In genomic region chr3:147409143-147410121, GRCh38 we compare ENCODE assay signal across 10 cellular contexts. TPM values are rescaled to one million over a fixed set of nuclear protein-coding genes. Genes with fewer than 3 reads are reported as not detected.
DNase-seq lines count a peak whose midpoint lies in the region; ATAC-seq and TF ChIP-seq lines count a peak whose summit lies in the region.
"Had no signal": no experiment of that assay in that cellular context is flagged by ENCODE, and none has a peak within 500 bp of the region (broad histone marks: within the 10 kb centered on the region; RNA-seq: fewer than 3 reads in every experiment).

ZIC1 (plus strand) TSS chr3:147409365; CDS start chr3:147410113, 748 bp downstream.

- H3K4me3 ChIP-seq in lower lobe of right lung: peak within 1 kb of the TSS; percentile 39

- H3K27me3 ChIP-seq in lower lobe of right lung (ENCODE audit: low read depth): peaks cover 99% of the 10 kb centered on the region

- H3K9me3 Mint-ChIP-seq in activated naive CD4-positive, alpha-beta T cell treated with anti-CD3 and anti-CD28 coated beads for 36 hours: peaks cover 13% of the 10 kb centered on the region
- H3K9me3 Mint-ChIP-seq in activated naive CD4-positive, alpha-beta T cell treated with anti-CD3 and anti-CD28 coated beads, Interleukin-2, amount 50 U/mL, for 72 hours: peaks cover 13 to 17% of the 10 kb centered on the region in 2 donors

- peaks cover 78% of the 10 kb centered on the region for H3K27me3 Mint-ChIP-seq in activated naive CD4-positive, alpha-beta T cell treated with anti-CD3 and anti-CD28 coated beads for 36 hours (ENCODE audit: low read depth)

- peaks cover 33% of the 10 kb centered on the region for H3K4me1 ChIP-seq in lower lobe of right lung

- TF ChIP-seq CTCF in lower lobe of right lung (IDR thresholded peaks at IDR 0.05): no peak

- peaks cover 21% of the 10 kb centered on the region for H3K36me3 Mint-ChIP-seq in activated naive CD4-positive, alpha-beta T cell treated with anti-CD3 and anti-CD28 coated beads for 36 hours (ENCODE audit: low read depth)
- H3K36me3 Mint-ChIP-seq in activated naive CD4-positive, alpha-beta T cell treated with anti-CD3 and anti-CD28 coated beads, Interleukin-2, amount 50 U/mL, for 72 hours: peaks cover 54 to 66% of the 10 kb centered on the region in 2 donors

- peak within 1 kb of the TSS; percentile 30 for H3K27ac Mint-ChIP-seq in activated naive CD4-positive, alpha-beta T cell treated with anti-CD3 and anti-CD28 coated beads for 36 hours
- H3K27ac Mint-ChIP-seq in activated naive CD4-positive, alpha-beta T cell treated with anti-CD3 and anti-CD28 coated beads, Interleukin-2, amount 50 U/mL, for 72 hours: peak within 1 kb of the TSS in 1 of 2 donors; percentile 96

- intact Hi-C loops in activated naive CD4-positive, alpha-beta T cell treated with anti-CD3 and anti-CD28 coated beads for 36 hours (cut with micrococcal nuclease): loop anchor here (5.0 kb wide), 2 partner anchors 32 to 52 kb away; no protein-coding TSS in a partner anchor
- intact Hi-C loops in lower lobe of right lung (cut with DNase I): no loop called here

- no peaks in the 10 kb centered on the region for H3K36me3 ChIP-seq in lower lobe of right lung

- peak within 1 kb of the TSS; percentile 45 for H3K4me3 Mint-ChIP-seq in activated naive CD4-positive, alpha-beta T cell treated with anti-CD3 and anti-CD28 coated beads for 36 hours

- CTCF ChIA-PET in activated naive CD4-positive, alpha-beta T cell treated with anti-CD3 and anti-CD28 coated beads for 36 hours (lab: Charles Lee): no interaction called here

- no peak for ATAC-seq in activated naive CD4-positive, alpha-beta T cell treated with anti-CD3 and anti-CD28 coated beads, Interleukin-2, amount 50 U/mL, for 72 hours
- ATAC-seq in lower lobe of right lung (no peak), GM19452 (IDR thresholded peaks at IDR 0.05; ENCODE audit: unreplicated experiment) (no peak), GM21737 (IDR thresholded peaks at IDR 0.05; ENCODE audit: unreplicated experiment) (no peak)

- peaks cover 50% of the 10 kb centered on the region for H3K4me1 Mint-ChIP-seq in activated naive CD4-positive, alpha-beta T cell treated with anti-CD3 and anti-CD28 coated beads for 36 hours (ENCODE audit: low read depth)

- H3K9me3 ChIP-seq in lower lobe of right lung: no peaks in the 10 kb centered on the region

- no peak for DNase-seq in activated naive CD4-positive, alpha-beta T cell treated with anti-CD3 and anti-CD28 coated beads for 36 hours
- DNase-seq in activated naive CD4-positive, alpha-beta T cell treated with anti-CD3 and anti-CD28 coated beads, Interleukin-2, amount 50 U/mL, for 72 hours (ENCODE audit: low spot score in 2 of 2): no peak
- DNase-seq in anterior cingulate cortex (lab: John Stamatoyannopoulos, UW) (peak in 53 of 58 donors; percentile 12 to 85 (median 66)), lower lobe of right lung (no peak), COLO668 (lab: John Stamatoyannopoulos, UW; ENCODE audit: unreplicated experiment) (no peak)
- DNase-seq: Calu3 had no signal

- no peak within 1 kb of the TSS for H3K27ac ChIP-seq in lower lobe of right lung
- H3K27ac ChIP-seq in temporal lobe (ENCODE audit: low read depth, low read length): peak within 1 kb of the TSS; percentile 41

RNA-seq across cellular contexts. Expression of gene ZIC1, which starts in this region (rescaled TPM):
- not detected for total RNA-seq in activated naive CD4-positive, alpha-beta T cell treated with anti-CD3 and anti-CD28 coated beads for 36 hours
- not detected for total RNA-seq in activated naive CD4-positive, alpha-beta T cell treated with anti-CD3 and anti-CD28 coated beads, Interleukin-2, amount 50 U/mL, for 72 hours
- total RNA-seq in lower lobe of right lung (not detected), temporal lobe (12.3 TPM)
- total RNA-seq: Calu3; T-helper 1 cell treated with Interleukin-12 subunit alpha and Interleukin-12 subunit beta and Interleukin-4 antibody, amounts not matched to agents 30 ng/mL and 1 ng/mL, for 36 hours had no signal

Comparison
In these comparisons a context has a peak if more than half of its experiments do, and no peak if none do; other contexts are left out.
1. RNA of gene ZIC1 (total RNA-seq): 12.3 TPM in temporal lobe (single experiment); not detected in activated naive CD4-positive, alpha-beta T cell treated with anti-CD3 and anti-CD28 coated beads for 36 hours, not detected in activated naive CD4-positive, alpha-beta T cell treated with anti-CD3 and anti-CD28 coated beads, Interleukin-2, amount 50 U/mL, for 72 hours and not detected in lower lobe of right lung (single experiment); every median in the first group is over 10 times any median in the second.
2. DNase-seq: peak in anterior cingulate cortex (53 of 58); none in activated naive CD4-positive, alpha-beta T cell treated with anti-CD3 and anti-CD28 coated beads for 36 hours (single experiment), activated naive CD4-positive, alpha-beta T cell treated with anti-CD3 and anti-CD28 coated beads, Interleukin-2, amount 50 U/mL, for 72 hours (0 of 2), lower lobe of right lung (single experiment) and COLO668 (single experiment).